Comparison of ENCODE assay signal across 16 cellular contexts in genomic region chr22:29631725-29632124, GRCh38. TPM values are rescaled to one million over a fixed set of nuclear protein-coding genes. Genes with fewer than 3 reads are reported as not detected.
DNase-seq lines count a peak whose midpoint lies in the region; ATAC-seq, FAIRE-seq and TF ChIP-seq lines count a peak whose summit lies in the region.
"Had no signal": no experiment of that assay in that cellular context is flagged by ENCODE, and none has a peak within 500 bp of the region (broad histone marks: within the 10 kb centered on the region; RNA-seq: fewer than 3 reads in every experiment).

No MANE protein-coding gene starts in this region.

- intact Hi-C loops in Panc1 (cut with micrococcal nuclease; ENCODE audit: unreplicated experiment) = no loop called here
- intact Hi-C loops in sigmoid colon (cut with DNase I) = loop anchor here (5.0 kb wide), 1 partner anchor 461 kb away; no protein-coding TSS in a partner anchor

- TF ChIP-seq CTCF in Panc1 (IDR thresholded peaks at IDR 0.05) (no peak), sigmoid colon (IDR thresholded peaks at IDR 0.05) (no peak)

- H3K27ac ChIP-seq in Panc1 (ENCODE audit: low read length) (peak overlapping the region; percentile 87; the same call in 1 of the 2 replicates), angular gyrus (ENCODE audit: low read depth, low read length) (peak overlapping the region; percentile 10), temporal lobe (ENCODE audit: low read depth, low read length) (peak overlapping the region; percentile 44), sigmoid colon (no peak overlapping the region)
- H3K27ac ChIP-seq: BLaER1 treated with 17β-estradiol and CSF1 and Interleukin-3, amounts not matched to agents 10 nM and 100 nM; GM23248; HL-60 had no signal

- peak; percentile 13 for FAIRE-seq in G401.6 (lab: Jason Lieb, UNC)
- FAIRE-seq: GM12878, H54 had no signal

- no peak for TF ChIP-seq EP300 in sigmoid colon (IDR thresholded peaks at IDR 0.05)

- TF ChIP-seq POLR2A in sigmoid colon (IDR thresholded peaks at IDR 0.05) = no peak

- CTCF ChIA-PET in Panc1 (lab: Charles Lee) = no interaction called here

- POLR2A ChIA-PET in Panc1 (lab: Charles Lee) = no interaction called here

- 21 to 66% methylated on average over 1 of the region's 1 CpG for WGBS in sigmoid colon, 2 donors

- no peak for ATAC-seq in Panc1
- ATAC-seq: CD8-positive, alpha-beta T cell; GM12878 had no signal

- H3K9me3 ChIP-seq in Panc1 (ENCODE audit: control insufficient read depth, insufficient read depth, low read depth, low read length) (no peaks in the 10 kb centered on the region), sigmoid colon (no peaks in the 10 kb centered on the region)
- H3K9me3 ChIP-seq: BLaER1 treated with 17β-estradiol and CSF1 and Interleukin-3, amounts not matched to agents 10 nM and 100 nM had no signal

- no peak overlapping the region for H3K4me3 ChIP-seq in Panc1 (ENCODE audit: low read depth in 2 of 2, low read length in 2 of 2)
- no peak overlapping the region for H3K4me3 ChIP-seq in sigmoid colon
- H3K4me3 ChIP-seq: BLaER1 treated with 17β-estradiol and CSF1 and Interleukin-3, amounts not matched to agents 10 nM and 100 nM; GM12878; GM23248 had no signal

- H3K27me3 ChIP-seq in Panc1 (ENCODE audit: control insufficient read depth, insufficient read depth, low read length) (no peaks in the 10 kb centered on the region), sigmoid colon (no peaks in the 10 kb centered on the region)
- H3K27me3 ChIP-seq: BLaER1 treated with 17β-estradiol and CSF1 and Interleukin-3, amounts not matched to agents 10 nM and 100 nM had no signal

- no peak for DNase-seq in Panc1 (ENCODE audit: low read depth, low spot score)
- DNase-seq in activated CD4-positive, alpha-beta T cell treated with anti-CD3 and anti-CD28 coated beads for 4 hours = no peak
- no peak for DNase-seq in sigmoid colon
- DNase-seq: Calu3; CD8-positive, alpha-beta T cell; DMS79 treated with DMSO at 0.1 percent for 48 hours; GM23248; HCEC 1CT; IMR-90 had no signal

- in situ Hi-C loops in Panc1 (cut with HindIII; ENCODE audit: low pct_unique_long_range_greater_than_20kb, low sequenced_read_pairs) = no loop called here

- H3K36me3 ChIP-seq in Panc1 (ENCODE audit: control insufficient read depth, insufficient read depth, low read length) (no peaks in the 10 kb centered on the region), sigmoid colon (no peaks in the 10 kb centered on the region)

- H3K4me1 ChIP-seq in Panc1 (ENCODE audit: control insufficient read depth, insufficient read depth, low read length) (peaks cover 76% of the 10 kb centered on the region), sigmoid colon (peaks cover 0 to 50% (median 36%) of the 10 kb centered on the region in 4 donors)

- BruUV-seq in Panc1 (replicated peaks; lab: Mats Ljungman, UMichigan) = no TSS peak

RNA-seq across cellular contexts. Expression of gene NF2, which starts 28.3 kb away (rescaled TPM):
- total RNA-seq in Panc1 (2021; ENCODE audit: unreplicated experiment) = 190 TPM
- 34.0 TPM for polyA plus RNA-seq in Panc1 (2012; ENCODE audit: insufficient read length)
- total RNA-seq in temporal lobe = 34.9 TPM
- 10 to 100 TPM; 16.6 to 34.3 (median 23.8) TPM for total RNA-seq in sigmoid colon
- 10 to 100 TPM in 1 of 3 donors, 1 to 10 TPM in 2; 3.6 to 18.7 (median 6.2) TPM for polyA plus RNA-seq in sigmoid colon

RNA-seq across cellular contexts. Expression of gene NIPSNAP1, which starts 50.8 kb away (rescaled TPM):
- total RNA-seq in Panc1 (2021; ENCODE audit: unreplicated experiment) (40.0 TPM), temporal lobe (76.2 TPM), sigmoid colon (10 to 100 TPM; 10.2 to 14.4 (median 13.5) TPM)
- 72.8 TPM for polyA plus RNA-seq in Panc1 (2012; ENCODE audit: insufficient read length)
- polyA plus RNA-seq in sigmoid colon = 10 to 100 TPM; 43.2 to 61.5 (median 53.5) TPM

Comparison
In these comparisons a context has a peak if more than half of its experiments do, and no peak if none do; other contexts are left out.
1. H3K27ac ChIP-seq: peak in Panc1 (single experiment), angular gyrus (single experiment) and temporal lobe (single experiment); none in sigmoid colon (0 of 4).